8 cellular contexts compared by ENCODE assay signal in genomic region chr11:93543292-93543977, GRCh38. TPM values are rescaled to one million over a fixed set of nuclear protein-coding genes. Genes with fewer than 3 reads are reported as not detected.
A peak's percentile ranks its signal among the peaks of the same experiment; 100 is the strongest.
DNase-seq lines count a peak whose midpoint lies in the region; ATAC-seq and TF ChIP-seq lines count a peak whose summit lies in the region.

Gene SMCO4 (minus strand): TSS chr11:93543391. CDS start chr11:93479189, 64,202 bp downstream.

- peak within 1 kb of the TSS; percentile 88 for H3K4me3 ChIP-seq in OCI-LY3 (ENCODE audit: low read length)
- peak within 1 kb of the TSS; percentile 56 for H3K4me3 ChIP-seq in epithelial cell of esophagus (ENCODE audit: low read length)
- H3K4me3 ChIP-seq in mucosa of descending colon = peak within 1 kb of the TSS; percentile 39

- H3K27me3 ChIP-seq in OCI-LY3 (ENCODE audit: low read depth, low read length) = no peaks in the 10 kb centered on the region

- H3K9me3 ChIP-seq in OCI-LY3 (ENCODE audit: insufficient read depth, low read length) (no peaks in the 10 kb centered on the region), mucosa of descending colon (no peaks in the 10 kb centered on the region)

- H4K20me1 ChIP-seq in OCI-LY3 (ENCODE audit: insufficient read depth, low read length) = peaks cover 7% of the 10 kb centered on the region

- TF ChIP-seq CTCF in OCI-LY3 (IDR thresholded peaks at IDR 0.05; ENCODE audit: low read depth, low read length) = peak; percentile 64
- peak; percentile 43 for TF ChIP-seq CTCF in epithelial cell of esophagus (IDR thresholded peaks at IDR 0.05; ENCODE audit: insufficient read depth, low read depth, low read length, missing control alignments)
- TF ChIP-seq CTCF in mucosa of descending colon (IDR thresholded peaks at IDR 0.05) = peak; percentile 69

- H3K9ac ChIP-seq in OCI-LY3 (ENCODE audit: low read length) = peak within 1 kb of the TSS; percentile 91

- H3K36me3 ChIP-seq in OCI-LY3 (replicated peaks; ENCODE audit: low read depth, low read length) (no peaks in the 10 kb centered on the region), mucosa of descending colon (ENCODE audit: low read depth) (no peaks in the 10 kb centered on the region)

- H3K4me2 ChIP-seq in OCI-LY3 (ENCODE audit: low read length) = peak within 1 kb of the TSS; percentile 97

- H3K79me2 ChIP-seq in OCI-LY3 (ENCODE audit: low read length) = peaks cover 36% of the 10 kb centered on the region

- peak; percentile 11 for DNase-seq in DMS 273 treated with DMSO at 0.1 percent for 48 hours (lab: John Stamatoyannopoulos, UW)
- peak; percentile 79 for DNase-seq in HuH-7 (ENCODE audit: low spot score)
- peak; percentile 46 for DNase-seq in activated T-cell treated with anti-CD3 and anti-CD28 coated beads for 1 hour (ENCODE audit: low read depth)
- DNase-seq in epithelial cell of esophagus (ENCODE audit: low read depth) = peak; percentile 80
- DNase-seq in mucosa of descending colon = peak; percentile 90 to 93 (median 90)
- DNase-seq in stimulated activated CD8-positive, alpha-beta memory T cell treated with anti-CD3 and anti-CD28 coated beads, Interleukin-4, amount 100 ng/mL, for 4 hours (ENCODE audit: low read depth in 2 of 2, low spot score in 1 of 2) = peak; percentile 15 to 38

- intact Hi-C loops in mucosa of descending colon (cut with DNase I, micrococcal nuclease) = loop anchor here (2.0 to 10.0 kb wide), 3 partner anchors 111 to 309 kb away; no protein-coding TSS in a partner anchor

- ATAC-seq in GM21528 (IDR thresholded peaks at IDR 0.05; ENCODE audit: low FRiP score, unreplicated experiment) = peak; percentile 89
- peak; percentile 94 for ATAC-seq in mucosa of descending colon

- peak within 1 kb of the TSS; percentile 92 for H2AFZ ChIP-seq in OCI-LY3 (ENCODE audit: low read depth, low read length)

- H3K4me1 ChIP-seq in OCI-LY3 (ENCODE audit: low read length) (peaks cover 38% of the 10 kb centered on the region), mucosa of descending colon (ENCODE audit: low read depth) (peaks cover 8% of the 10 kb centered on the region)

- peak within 1 kb of the TSS; percentile 49 for H3K27ac ChIP-seq in OCI-LY3 (ENCODE audit: low read length)

RNA-seq across cellular contexts. Expression of gene SMCO4, which starts in this region (rescaled TPM):
- 10 to 100 TPM; 37.5 to 75.4 (median 41.5) TPM for total RNA-seq in mucosa of descending colon

Comparison
In these comparisons a context has a peak if more than half of its experiments do, and no peak if none do; other contexts are left out.
1. Peak in every context shown above with its lines: DNase-seq, ATAC-seq, H3K4me3 ChIP-seq and H3K27ac ChIP-seq.
2. DNase-seq: peak in every context shown above with its lines; median percentile 90 in mucosa of descending colon; 80 in epithelial cell of esophagus; 79 in HuH-7; 46 in activated T-cell treated with anti-CD3 and anti-CD28 coated beads for 1 hour; 26 in stimulated activated CD8-positive, alpha-beta memory T cell treated with anti-CD3 and anti-CD28 coated beads, Interleukin-4, amount 100 ng/mL, for 4 hours; 11 in DMS 273 treated with DMSO at 0.1 percent for 48 hours.